ENCODE assay signal across 1 cellular context in genomic region chr11:17533341-17533740, GRCh38.
TF ChIP-seq lines count a peak whose summit lies in the region.

No MANE protein-coding gene starts in this region.

TF ChIP-seq in H1, 55 proteins besides CTCF, POLR2A, EP300 and RAD21:
- TF ChIP-seq TBP (IDR thresholded peaks at IDR 0.05; ENCODE audit: low read depth, low read length) (no peak), SIN3A (conservative IDR thresholded peaks at IDR 0.05 in 1 of 2, IDR thresholded peaks at IDR 0.05 in 1 of 2; ENCODE audit: low read depth in 1 of 2, low read length in 2 of 2) (no peak), HDAC6 (IDR thresholded peaks at IDR 0.05; ENCODE audit: low read depth, low read length) (no peak), EZH2 (IDR thresholded peaks at IDR 0.05; ENCODE audit: low read depth, low read length, severe bottlenecking) (no peak), SUZ12 (IDR thresholded peaks at IDR 0.05; ENCODE audit: low read length) (no peak), KDM5A (IDR thresholded peaks at IDR 0.05; ENCODE audit: low read length) (no peak)
- TF ChIP-seq, protein P1, sequence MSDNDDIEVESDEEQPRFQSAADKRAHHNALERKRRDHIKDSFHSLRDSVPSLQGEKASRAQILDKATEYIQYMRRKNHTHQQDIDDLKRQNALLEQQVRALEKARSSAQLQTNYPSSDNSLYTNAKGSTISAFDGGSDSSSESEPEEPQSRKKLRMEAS (IDR thresholded peaks at IDR 0.05) = no peak
